In the genomic region with DNA sequence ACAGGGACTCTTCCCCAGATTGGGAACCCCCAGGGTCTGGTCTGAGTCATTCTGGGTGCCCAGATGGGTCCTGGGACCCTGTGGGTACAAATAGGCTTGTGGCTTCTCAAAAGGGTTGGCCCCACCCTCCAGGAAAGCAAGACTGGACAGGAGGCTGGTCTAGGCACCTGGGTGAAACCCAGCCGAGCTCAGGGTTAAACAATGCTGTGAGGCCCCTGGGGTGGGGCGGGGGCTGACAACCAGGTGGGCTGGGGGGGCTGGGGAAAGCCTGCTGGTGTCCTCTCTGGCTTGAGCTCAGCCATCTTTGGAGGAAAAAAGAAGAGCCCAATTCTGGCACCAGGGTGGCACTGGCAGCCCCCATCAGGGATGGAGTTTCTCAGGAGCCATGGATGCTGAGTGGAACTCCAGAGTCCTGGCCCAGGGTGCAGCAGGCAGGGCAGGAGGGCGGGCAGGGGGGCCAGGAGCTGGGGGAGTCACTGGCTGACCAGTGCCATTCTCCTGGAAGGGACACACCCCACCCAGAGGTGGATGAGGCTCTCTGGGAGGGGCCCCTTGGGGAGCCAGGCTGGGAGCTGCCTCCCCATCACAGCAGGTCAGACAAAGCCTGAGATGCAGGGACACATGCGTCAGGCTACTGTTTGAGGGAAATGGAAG, we compare ENCODE assay signal across 11 cellular contexts.
DNase-seq lines count a peak whose midpoint lies in the region; ATAC-seq and TF ChIP-seq lines count a peak whose summit lies in the region.
"Had no signal": no experiment of that assay in that cellular context is flagged by ENCODE, and none has a peak within 500 bp of the region (broad histone marks: within the 10 kb centered on the region; RNA-seq: fewer than 3 reads in every experiment).

No MANE protein-coding gene starts in this region.

- no peak for ATAC-seq in GM19452 (IDR thresholded peaks at IDR 0.05; ENCODE audit: unreplicated experiment)

- no peak for TF ChIP-seq CTCF in GM20000 (IDR thresholded peaks at IDR 0.05; ENCODE audit: extremely low read depth, missing control alignments)
- no peak for TF ChIP-seq CTCF in WI38 (IDR thresholded peaks at IDR 0.05; ENCODE audit: low read depth, low read length)
- no peak for TF ChIP-seq CTCF in foreskin fibroblast (IDR thresholded peaks at IDR 0.05; ENCODE audit: low read depth, low read length)
- TF ChIP-seq CTCF in retinal pigment epithelial cell (conservative IDR thresholded peaks at IDR 0.05; ENCODE audit: low read depth, low read length): no peak

- H3K4me3 ChIP-seq in WI38 (ENCODE audit: low read depth, low read length) (peak overlapping the region; percentile 59), foreskin fibroblast (ENCODE audit: low read depth in 1 of 2, low read length in 2 of 2) (peak overlapping the region; percentile 51 to 60), retinal pigment epithelial cell (ENCODE audit: low read length) (peak overlapping the region; percentile 36)

- DNase-seq in GM20000 (ENCODE audit: low spot score) (peak; percentile 39), foreskin fibroblast (no peak), retinal pigment epithelial cell (ENCODE audit: low read depth) (no peak), medulla oblongata (ENCODE audit: extremely low spot score) (no peak), NCI-H1694 treated with DMSO at 0.1 percent for 48 hours (lab: John Stamatoyannopoulos, UW) (no peak), NCI-H2196 (lab: John Stamatoyannopoulos, UW; ENCODE audit: unreplicated experiment) (no peak)
- DNase-seq: activated CD4-positive, alpha-beta T cell treated with anti-CD3 and anti-CD28 coated beads for 48 hours; effector CD8-positive, alpha-beta T cell; NCI-H526 had no signal
